In the genomic region with DNA sequence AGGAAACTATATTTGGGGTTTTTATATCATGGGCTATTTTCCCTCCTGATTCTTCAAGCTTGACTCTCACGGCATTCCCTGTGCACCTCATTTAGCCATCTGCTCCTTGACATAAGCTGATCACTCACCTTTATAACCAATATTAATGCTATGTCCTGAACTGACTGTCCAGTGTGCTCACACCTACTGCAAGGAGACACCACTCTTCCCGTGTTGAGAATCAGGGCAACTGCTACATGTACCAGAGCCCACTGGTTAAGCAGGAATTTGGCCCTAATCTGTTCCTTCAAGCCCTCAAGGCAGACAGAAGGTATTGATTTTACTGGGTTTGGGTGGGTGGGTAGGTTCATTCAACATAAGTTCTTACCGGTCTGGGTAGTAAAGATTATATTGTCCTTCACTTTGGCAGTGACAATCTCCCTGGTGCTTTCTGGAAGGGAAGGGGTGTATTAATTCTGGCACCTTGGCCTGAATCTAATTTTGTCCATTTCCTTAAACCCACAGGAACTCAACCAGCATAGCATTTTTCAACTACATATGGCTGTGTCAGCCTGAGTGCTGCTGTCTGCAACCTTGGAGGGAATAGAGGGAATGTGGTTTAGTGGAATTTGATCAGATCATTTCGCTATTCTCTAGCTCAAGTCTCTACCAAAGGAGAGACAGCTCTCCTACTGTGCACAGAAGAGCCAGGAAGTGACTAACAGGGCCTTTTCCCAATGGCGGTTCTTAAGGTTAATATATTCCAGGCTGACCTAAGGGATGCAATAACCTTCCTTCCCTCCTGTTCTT, we compare ENCODE assay signal across 1 cellular context.
TF ChIP-seq lines count a peak whose summit lies in the region.

No MANE protein-coding gene starts in this region.

TF ChIP-seq in SK-N-SH treated with all-trans-retinoic acid at 6 μM for 48 hours, 23 proteins besides CTCF, POLR2A, EP300 and RAD21 (continued from another document):
- TF ChIP-seq, protein P1, sequence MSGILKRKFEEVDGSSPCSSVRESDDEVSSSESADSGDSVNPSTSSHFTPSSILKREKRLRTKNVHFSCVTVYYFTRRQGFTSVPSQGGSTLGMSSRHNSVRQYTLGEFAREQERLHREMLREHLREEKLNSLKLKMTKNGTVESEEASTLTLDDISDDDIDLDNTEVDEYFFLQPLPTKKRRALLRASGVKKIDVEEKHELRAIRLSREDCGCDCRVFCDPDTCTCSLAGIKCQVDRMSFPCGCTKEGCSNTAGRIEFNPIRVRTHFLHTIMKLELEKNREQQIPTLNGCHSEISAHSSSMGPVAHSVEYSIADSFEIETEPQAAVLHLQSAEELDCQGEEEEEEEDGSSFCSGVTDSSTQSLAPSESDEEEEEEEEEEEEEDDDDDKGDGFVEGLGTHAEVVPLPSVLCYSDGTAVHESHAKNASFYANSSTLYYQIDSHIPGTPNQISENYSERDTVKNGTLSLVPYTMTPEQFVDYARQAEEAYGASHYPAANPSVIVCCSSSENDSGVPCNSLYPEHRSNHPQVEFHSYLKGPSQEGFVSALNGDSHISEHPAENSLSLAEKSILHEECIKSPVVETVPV (CRISPR knock-in tag; IDR thresholded peaks at IDR 0.05), result no peak
- TF ChIP-seq PPARA (CRISPR knock-in tag; IDR thresholded peaks at IDR 0.05; ENCODE audit: borderline replicate concordance), result no peak
- TF ChIP-seq OSR1 (CRISPR knock-in tag; IDR thresholded peaks at IDR 0.05), result no peak
